In the genomic region with DNA sequence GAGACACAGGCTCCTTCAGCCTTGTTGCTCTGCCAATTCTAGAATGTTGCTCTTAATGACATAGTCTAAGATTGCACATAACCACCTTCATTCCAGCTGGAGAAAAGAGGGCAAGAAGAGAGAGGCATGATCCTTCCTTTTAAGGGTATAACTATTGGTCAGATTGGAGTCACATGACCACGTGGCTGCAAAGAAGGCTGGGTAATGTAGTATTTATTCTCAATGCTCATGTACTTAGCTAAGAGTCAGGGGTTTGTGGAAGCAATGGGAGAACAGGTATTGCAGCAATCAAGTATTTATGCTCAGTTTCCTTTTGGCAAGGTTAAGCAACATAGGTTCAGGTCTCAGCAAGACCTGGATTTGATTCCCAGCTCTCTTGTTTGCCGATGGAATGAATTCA, we compare ENCODE assay signal across 1 cellular context.
TF ChIP-seq lines count a peak whose summit lies in the region.

No MANE protein-coding gene starts in this region.

TF ChIP-seq in H1, 55 proteins besides CTCF, POLR2A, EP300 and RAD21 (continued from another document):
- TF ChIP-seq, protein P1, sequence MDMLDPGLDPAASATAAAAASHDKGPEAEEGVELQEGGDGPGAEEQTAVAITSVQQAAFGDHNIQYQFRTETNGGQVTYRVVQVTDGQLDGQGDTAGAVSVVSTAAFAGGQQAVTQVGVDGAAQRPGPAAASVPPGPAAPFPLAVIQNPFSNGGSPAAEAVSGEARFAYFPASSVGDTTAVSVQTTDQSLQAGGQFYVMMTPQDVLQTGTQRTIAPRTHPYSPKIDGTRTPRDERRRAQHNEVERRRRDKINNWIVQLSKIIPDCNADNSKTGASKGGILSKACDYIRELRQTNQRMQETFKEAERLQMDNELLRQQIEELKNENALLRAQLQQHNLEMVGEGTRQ (IDR thresholded peaks at IDR 0.05; ENCODE audit: low read length): peak; percentile 82
- no peak for TF ChIP-seq TBP (IDR thresholded peaks at IDR 0.05; ENCODE audit: low read depth, low read length)
- TF ChIP-seq RNF2 (IDR thresholded peaks at IDR 0.05; ENCODE audit: borderline replicate concordance, low read depth, low read length, missing control alignments, poor library complexity, severe bottlenecking): no peak
